ENCODE assay signal across 9 cellular contexts in the genomic region with DNA sequence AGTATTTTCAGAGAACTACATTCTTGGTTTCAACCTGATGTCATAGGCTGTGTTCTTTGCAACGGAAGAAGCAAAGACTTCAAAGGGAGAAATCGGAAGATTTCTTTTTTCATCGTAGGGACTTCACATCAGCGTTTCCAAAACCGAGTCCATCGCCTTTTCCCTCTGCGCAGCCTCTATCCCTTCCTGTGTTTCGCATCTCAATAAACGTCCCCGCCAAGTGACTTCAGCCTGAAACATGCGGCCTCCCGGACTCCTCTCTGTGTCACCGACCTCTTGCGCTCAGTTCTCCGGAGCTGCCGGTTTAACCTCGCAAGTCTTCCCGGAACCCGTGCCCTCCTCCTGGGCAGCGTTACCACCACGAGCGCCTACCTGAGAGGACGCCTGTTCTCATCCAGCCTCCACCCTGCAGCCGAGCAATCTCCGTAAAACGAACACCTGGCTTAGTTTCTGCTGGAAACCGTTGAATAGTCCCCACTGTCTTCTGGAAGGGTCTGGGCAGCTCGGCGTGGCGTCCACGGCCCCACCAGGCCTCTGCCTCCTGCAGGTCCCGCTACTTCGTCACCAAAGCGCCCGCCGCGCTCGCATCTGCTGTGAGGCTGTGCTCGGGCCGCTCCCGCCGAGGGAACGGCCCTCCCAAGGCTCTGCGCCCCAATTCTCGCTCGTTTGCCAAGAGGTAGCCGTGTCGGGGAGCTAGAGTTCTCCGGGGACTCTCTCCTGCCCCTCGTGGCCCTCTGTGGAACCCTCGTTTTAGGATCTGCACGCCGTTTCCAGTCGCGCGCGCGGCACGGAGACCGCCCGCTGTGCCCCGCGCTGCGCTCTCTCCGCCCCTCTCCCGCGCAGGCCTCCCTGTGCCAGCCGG. TPM values are rescaled to one million over a fixed set of nuclear protein-coding genes. Genes with fewer than 3 reads are reported as not detected.
A peak's percentile ranks its signal among the peaks of the same experiment; 100 is the strongest.
DNase-seq lines count a peak whose midpoint lies in the region; ATAC-seq and TF ChIP-seq lines count a peak whose summit lies in the region.
"Had no signal": no experiment of that assay in that cellular context is flagged by ENCODE, and none has a peak within 500 bp of the region (broad histone marks: within the 10 kb centered on the region; RNA-seq: fewer than 3 reads in every experiment).

A gene with protein sequence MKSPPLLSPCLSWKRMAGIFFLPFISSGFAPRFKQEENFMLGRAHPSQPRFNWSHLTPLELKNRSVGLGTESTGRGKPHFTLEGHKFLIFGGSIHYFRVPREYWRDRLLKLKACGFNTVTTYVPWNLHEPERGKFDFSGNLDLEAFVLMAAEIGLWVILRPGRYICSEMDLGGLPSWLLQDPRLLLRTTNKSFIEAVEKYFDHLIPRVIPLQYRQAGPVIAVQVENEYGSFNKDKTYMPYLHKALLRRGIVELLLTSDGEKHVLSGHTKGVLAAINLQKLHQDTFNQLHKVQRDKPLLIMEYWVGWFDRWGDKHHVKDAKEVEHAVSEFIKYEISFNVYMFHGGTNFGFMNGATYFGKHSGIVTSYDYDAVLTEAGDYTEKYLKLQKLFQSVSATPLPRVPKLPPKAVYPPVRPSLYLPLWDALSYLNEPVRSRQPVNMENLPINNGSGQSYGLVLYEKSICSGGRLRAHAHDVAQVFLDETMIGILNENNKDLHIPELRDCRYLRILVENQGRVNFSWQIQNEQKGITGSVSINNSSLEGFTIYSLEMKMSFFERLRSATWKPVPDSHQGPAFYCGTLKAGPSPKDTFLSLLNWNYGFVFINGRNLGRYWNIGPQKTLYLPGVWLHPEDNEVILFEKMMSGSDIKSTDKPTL (plus strand): TSS at position 846 of the 862 bp plus-strand sequence. CDS start 362 bp downstream, outside the sequence.

- H3K4me1 ChIP-seq in neutrophil (ENCODE audit: control insufficient read depth in 1 of 2, insufficient read depth in 1 of 2, low read depth in 1 of 2, low read length in 1 of 2) (peaks cover 11 to 17% of the 10 kb centered on the region in 2 experiments), suprapubic skin (peaks cover 21% of the 10 kb centered on the region)

- no peaks in the 10 kb centered on the region for H3K4me1 Mint-ChIP-seq in Calu3 (ENCODE audit: low read depth, unreplicated experiment)

- TF ChIP-seq CTCF in Calu3 (IDR thresholded peaks at IDR 0.05; ENCODE audit: unreplicated experiment) (peak; percentile 23), fibroblast of the aortic adventitia (IDR thresholded peaks at IDR 0.05; ENCODE audit: insufficient read depth, low read length) (peak; percentile 38), neutrophil (IDR thresholded peaks at IDR 0.05) (no peak), suprapubic skin (IDR thresholded peaks at IDR 0.05) (peak; percentile 12 to 54)

- CTCF ChIA-PET in Calu3 (lab: Charles Lee) = no interaction called here

- H3K27me3 Mint-ChIP-seq in Calu3 (ENCODE audit: unreplicated experiment) = peaks cover 98% of the 10 kb centered on the region

- TF ChIP-seq POLR2A in suprapubic skin (IDR thresholded peaks at IDR 0.05) = no peak

- intact Hi-C loops in Calu3 (cut with micrococcal nuclease; ENCODE audit: unreplicated experiment) = no loop called here

- H3K4me3 ChIP-seq in fibroblast of the aortic adventitia (ENCODE audit: low read depth, low read length) = no peak within 1 kb of the TSS
- peak within 1 kb of the TSS; percentile 12 to 49 for H3K4me3 ChIP-seq in neutrophil (ENCODE audit: low read depth in 1 of 2, low read length in 1 of 2)
- H3K4me3 ChIP-seq in suprapubic skin = peak within 1 kb of the TSS; percentile 48

- BruUV-seq in Calu3 (replicated peaks; lab: Mats Ljungman, UMichigan) = no TSS peak

- no peak within 1 kb of the TSS for H3K4me3 Mint-ChIP-seq in Calu3 (ENCODE audit: low read depth, unreplicated experiment)

- H3K36me3 Mint-ChIP-seq in Calu3 (ENCODE audit: insufficient read depth, unreplicated experiment) = no peaks in the 10 kb centered on the region

- H3K36me3 ChIP-seq in neutrophil (no peaks in the 10 kb centered on the region), suprapubic skin (no peaks in the 10 kb centered on the region)

- H3K9me3 ChIP-seq in neutrophil (no peaks in the 10 kb centered on the region), suprapubic skin (no peaks in the 10 kb centered on the region)

- no peak within 1 kb of the TSS for H3K27ac Mint-ChIP-seq in Calu3 (ENCODE audit: unreplicated experiment)

- ATAC-seq in GM21723 (IDR thresholded peaks at IDR 0.05; ENCODE audit: unreplicated experiment) (peak; percentile 77), HG03378 (IDR thresholded peaks at IDR 0.05; ENCODE audit: unreplicated experiment) (no peak)

- WGBS in suprapubic skin = 1% methylated on average over 46 of the region's 68 CpGs

- TF ChIP-seq EP300 in suprapubic skin (IDR thresholded peaks at IDR 0.05) = no peak

- H3K27ac ChIP-seq in neutrophil (no peak within 1 kb of the TSS), suprapubic skin (no peak within 1 kb of the TSS)

- DNase-seq in Calu3 (no peak), NCI-H2171 (lab: John Stamatoyannopoulos, UW) (peak; percentile 49), fibroblast of the aortic adventitia (ENCODE audit: low read depth) (peak; percentile 8), suprapubic skin (ENCODE audit: low spot score in 2 of 2) (no peak)
- DNase-seq in activated T-cell treated with anti-CD3 and anti-CD28 coated beads, Interleukin-2, amount 50 U/mL, for 48 hours = peak; percentile 82 to 88

- H3K27me3 ChIP-seq in neutrophil = peaks cover 100% of the 10 kb centered on the region
- peaks cover 82% of the 10 kb centered on the region for H3K27me3 ChIP-seq in suprapubic skin

- H3K9me3 Mint-ChIP-seq in Calu3 (ENCODE audit: low read depth, unreplicated experiment) = no peaks in the 10 kb centered on the region

RNA-seq across cellular contexts. Expression of the gene that starts here (rescaled TPM):
- total RNA-seq in Calu3 (2022) (not detected in 2 replicates), fibroblast of the aortic adventitia (ENCODE audit: low replicate concordance) (not detected in 2 replicates), suprapubic skin (1 to 10 TPM; 5.1 to 6.1 (median 5.9) TPM)
- total RNA-seq: RPMI7951 had no signal

Comparison
In these comparisons a context has a peak if more than half of its experiments do, and no peak if none do; other contexts are left out.
1. Peak in DNase-seq in fibroblast of the aortic adventitia; RNA of the gene not detected or under 1 TPM.
2. DNase-seq: peak in NCI-H2171 (single experiment) and activated T-cell treated with anti-CD3 and anti-CD28 coated beads, Interleukin-2, amount 50 U/mL, for 48 hours (2 of 2); none in Calu3 (single experiment) and suprapubic skin (0 of 2).